In genomic region chr12:46383654-46384450, GRCh38 we compare ENCODE assay signal across 8 cellular contexts. TPM values are rescaled to one million over a fixed set of nuclear protein-coding genes. Genes with fewer than 3 reads are reported as not detected.
DNase-seq lines count a peak whose midpoint lies in the region; ATAC-seq and TF ChIP-seq lines count a peak whose summit lies in the region.

No MANE protein-coding gene starts in this region.

- peaks cover 45% of the 10 kb centered on the region for H3K4me1 ChIP-seq in CD8-positive, alpha-beta T cell (ENCODE audit: insufficient read depth, low read length)
- H3K4me1 ChIP-seq in gastroesophageal sphincter (peaks cover 12 to 57% (median 29%) of the 10 kb centered on the region in 3 donors), thoracic aorta (ENCODE audit: control insufficient read depth in 1 of 2, low read depth in 2 of 2) (peaks cover 44 to 50% of the 10 kb centered on the region in 2 donors)

- ATAC-seq in CD8-positive, alpha-beta T cell, result peak; percentile 70
- peak; percentile 40 for ATAC-seq in GM19395 (IDR thresholded peaks at IDR 0.05; ENCODE audit: unreplicated experiment)
- ATAC-seq in HG03558 (IDR thresholded peaks at IDR 0.05; ENCODE audit: extremely low read depth, unreplicated experiment), result peak; percentile 12
- peak; percentile 90 for ATAC-seq in gastroesophageal sphincter
- ATAC-seq in omental fat pad (ENCODE audit: low FRiP score), result peak; percentile 91
- ATAC-seq in thoracic aorta (ENCODE audit: insufficient number of reproducible peaks, low FRiP score, low read depth), result peak; percentile 73

- WGBS in gastroesophageal sphincter (ENCODE audit: low coverage in 1 of 2), 2 donors, result 0% methylated on average over 3 to 8 of the region's 47 CpGs

- intact Hi-C loops in CD8-positive, alpha-beta T cell (cut with DNase I, micrococcal nuclease), result loop anchor here (1.0 to 10.0 kb wide), 4 partner anchors 12 to 978 kb away; partner anchors contain the start of gene SLC38A2 (in 2 of the 2)

- no peak for TF ChIP-seq EP300 in gastroesophageal sphincter (IDR thresholded peaks at IDR 0.05)

- CTCF ChIA-PET in CD8-positive, alpha-beta T cell (lab: Charles Lee), result interaction anchor here (0.9 kb wide), 1 partner anchor 278 kb away, joined by 3 read pairs; no protein-coding TSS in a partner anchor

- DNase-seq in CD8-positive, alpha-beta T cell, result peak; percentile 39 to 88 (median 74)
- peak; percentile 92 for DNase-seq in RPMI7951 (ENCODE audit: low read depth)
- DNase-seq in activated naive CD4-positive, alpha-beta T cell (lab: John Stamatoyannopoulos, UW), result peak; percentile 40 to 65 (median 59)
- peak; percentile 80 for DNase-seq in omental fat pad (ENCODE audit: low spot score)
- peak; percentile 82 for DNase-seq in thoracic aorta (ENCODE audit: low spot score)

- H3K27me3 Mint-ChIP-seq in CD8-positive, alpha-beta T cell (ENCODE audit: low read depth), result no peaks in the 10 kb centered on the region

- POLR2A ChIA-PET in CD8-positive, alpha-beta T cell (lab: Charles Lee), result interaction anchor here (0.6 to 2.3 kb wide), 5 partner anchors 11 to 223 kb away, joined by 3 to 36 read pairs (median 3); partner anchors contain the start of gene SLC38A2

- H3K4me3 ChIP-seq in CD8-positive, alpha-beta T cell (ENCODE audit: low read depth, low read length), result peak overlapping the region; percentile 82
- H3K4me3 ChIP-seq in gastroesophageal sphincter, result peak overlapping the region; percentile 75 to 87
- peak overlapping the region; percentile 88 for H3K4me3 ChIP-seq in thoracic aorta

- H3K9me3 ChIP-seq in CD8-positive, alpha-beta T cell (ENCODE audit: low read length), result no peaks in the 10 kb centered on the region
- H3K9me3 ChIP-seq in gastroesophageal sphincter (no peaks in the 10 kb centered on the region), thoracic aorta (no peaks in the 10 kb centered on the region)

- peak overlapping the region; percentile 93 for H3K27ac ChIP-seq in CD8-positive, alpha-beta T cell (ENCODE audit: low read depth, low read length)
- peak overlapping the region; percentile 86 to 100 (median 98) for H3K27ac ChIP-seq in gastroesophageal sphincter
- peak overlapping the region; percentile 96 to 99 for H3K27ac ChIP-seq in thoracic aorta

- peaks cover 4% of the 10 kb centered on the region for H3K36me3 Mint-ChIP-seq in CD8-positive, alpha-beta T cell

- no peaks in the 10 kb centered on the region for H3K9me3 Mint-ChIP-seq in CD8-positive, alpha-beta T cell

- TF ChIP-seq POLR2A in gastroesophageal sphincter (IDR thresholded peaks at IDR 0.05), result peak; percentile 73 to 81

- H3K4me3 Mint-ChIP-seq in CD8-positive, alpha-beta T cell, result peak overlapping the region; percentile 90

- no peaks in the 10 kb centered on the region for H3K36me3 ChIP-seq in CD8-positive, alpha-beta T cell (ENCODE audit: insufficient read depth, low read length)
- no peaks in the 10 kb centered on the region for H3K36me3 ChIP-seq in gastroesophageal sphincter
- no peaks in the 10 kb centered on the region for H3K36me3 ChIP-seq in thoracic aorta

- peak overlapping the region; percentile 96 for H3K27ac Mint-ChIP-seq in CD8-positive, alpha-beta T cell

- TF ChIP-seq CTCF in CD8-positive, alpha-beta T cell (IDR thresholded peaks at IDR 0.05), result no peak
- TF ChIP-seq CTCF in gastroesophageal sphincter (IDR thresholded peaks at IDR 0.05) (peak in 2 of 4 experiments; percentile 27 to 36), omental fat pad (IDR thresholded peaks at IDR 0.05) (no peak), thoracic aorta (IDR thresholded peaks at IDR 0.05) (no peak)

- peaks cover 43% of the 10 kb centered on the region for H3K4me1 Mint-ChIP-seq in CD8-positive, alpha-beta T cell (ENCODE audit: low read depth)

- no peaks in the 10 kb centered on the region for H3K27me3 ChIP-seq in CD8-positive, alpha-beta T cell (ENCODE audit: insufficient read depth, low read length)
- H3K27me3 ChIP-seq in gastroesophageal sphincter, result no peaks in the 10 kb centered on the region
- no peaks in the 10 kb centered on the region for H3K27me3 ChIP-seq in thoracic aorta (replicated peaks; ENCODE audit: insufficient read depth)

RNA-seq across cellular contexts. Expression of gene SLC38A2, which starts 11.3 kb away (rescaled TPM):
- 100 to 1,000 TPM; 268 to 279 TPM for total RNA-seq in CD8-positive, alpha-beta T cell
- 246 and 317 TPM in 2 replicates for total RNA-seq in RPMI7951 (2014; rRNA removed; shearing (Covaris generic))
- total RNA-seq in gastroesophageal sphincter (100 to 1,000 TPM; 175 to 271 (median 263) TPM), omental fat pad (100 to 1,000 TPM; 379 to 669 (median 479) TPM), thoracic aorta (100 to 1,000 TPM; 334 to 384 TPM)

Comparison
In these comparisons a context has a peak if more than half of its experiments do, and no peak if none do; other contexts are left out.
1. Peak in every context shown above with its lines: DNase-seq, ATAC-seq, H3K4me3 ChIP-seq and H3K27ac ChIP-seq.
2. ATAC-seq: peak in every context shown above with its lines; median percentile 91 in omental fat pad; 90 in gastroesophageal sphincter; 73 in thoracic aorta; 70 in CD8-positive, alpha-beta T cell; 40 in GM19395; 12 in HG03558.